8 cellular contexts compared by ENCODE assay signal in the genomic region with DNA sequence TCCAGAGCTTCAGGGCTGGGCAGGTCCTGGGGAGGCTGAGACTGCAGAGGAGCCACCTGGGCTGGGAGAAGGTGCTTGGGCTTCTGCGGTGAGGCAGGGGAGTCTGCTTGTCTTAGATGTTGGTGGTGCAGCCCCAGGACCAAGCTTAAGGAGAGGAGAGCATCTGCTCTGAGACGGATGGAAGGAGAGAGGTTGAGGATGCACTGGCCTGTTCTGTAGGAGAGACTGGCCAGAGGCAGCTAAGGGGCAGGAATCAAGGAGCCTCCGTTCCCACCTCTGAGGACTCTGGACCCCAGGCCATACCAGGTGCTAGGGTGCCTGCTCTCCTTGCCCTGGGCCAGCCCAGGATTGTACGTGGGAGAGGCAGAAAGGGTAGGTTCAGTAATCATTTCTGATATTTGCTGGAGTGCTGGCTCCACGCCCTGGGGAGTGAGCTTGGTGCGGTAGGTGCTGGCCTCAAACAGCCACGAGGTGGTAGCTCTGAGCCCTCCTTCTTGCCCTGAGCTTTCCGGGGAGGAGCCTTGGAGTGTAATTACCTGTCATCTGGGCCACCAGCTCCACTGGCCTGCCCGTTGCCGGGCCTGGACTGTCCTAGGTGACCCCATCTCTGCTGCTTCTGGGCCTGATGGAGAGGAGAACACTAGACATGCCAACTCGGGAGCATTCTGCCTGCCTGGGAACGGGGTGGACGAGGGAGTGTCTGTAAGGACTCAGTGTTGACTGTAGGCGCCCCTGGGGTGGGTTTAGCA. TPM values are rescaled to one million over a fixed set of nuclear protein-coding genes. Genes with fewer than 3 reads are reported as not detected.
A peak's percentile ranks its signal among the peaks of the same experiment; 100 is the strongest.
DNase-seq lines count a peak whose midpoint lies in the region; ATAC-seq and TF ChIP-seq lines count a peak whose summit lies in the region.

No MANE protein-coding gene starts in this region.

- H3K27ac ChIP-seq in uterus = no peak overlapping the region
- H3K27ac ChIP-seq in adrenal gland = no peak overlapping the region

- WGBS in adrenal gland, 4 donors = 64 to 80% (median 70%) methylated on average over 1 to 14 of the region's 14 CpGs

- intact Hi-C loops in uterus (cut with DNase I; ENCODE audit: low total_unique reads) (no loop called here), adrenal gland (cut with DNase I) (no loop called here)

- H3K36me3 ChIP-seq in uterus (no peaks in the 10 kb centered on the region), adrenal gland (replicated peaks in 1 of 2) (no peaks in the 10 kb centered on the region)

- no peaks in the 10 kb centered on the region for H3K27me3 ChIP-seq in uterus
- no peaks in the 10 kb centered on the region for H3K27me3 ChIP-seq in adrenal gland

- no peak overlapping the region for H3K4me3 ChIP-seq in uterus
- H3K4me3 ChIP-seq in adrenal gland = no peak overlapping the region

- TF ChIP-seq CTCF in uterus (IDR thresholded peaks at IDR 0.05) (peak in 1 of 4 experiments; percentile 14), adrenal gland (IDR thresholded peaks at IDR 0.05) (no peak)

- TF ChIP-seq POLR2A in uterus (IDR thresholded peaks at IDR 0.05) (no peak), adrenal gland (IDR thresholded peaks at IDR 0.05) (no peak)

- no peaks in the 10 kb centered on the region for H3K4me1 ChIP-seq in uterus
- no peaks in the 10 kb centered on the region for H3K4me1 ChIP-seq in adrenal gland (replicated peaks in 1 of 2)

- H3K9me3 ChIP-seq in uterus (no peaks in the 10 kb centered on the region), adrenal gland (replicated peaks in 1 of 3) (no peaks in the 10 kb centered on the region)

- no peak; the same call in 2 of the 3 replicates for ATAC-seq in SK-N-SH treated with all-trans-retinoic acid at 6 μM for 48 hours

- DNase-seq in stimulated activated CD4-positive, alpha-beta T cell treated with anti-CD3 and anti-CD28 coated beads, Interleukin-15, amount 100 ng/mL, for 24 hours = peak; percentile 20
- no peak for DNase-seq in stimulated activated CD4-positive, alpha-beta T cell treated with anti-CD3 and anti-CD28 coated beads, Interleukin-12 subunit alpha, Interleukin-12 subunit beta, amount 100 ng/mL, for 4 hours
- peak; percentile 65 for DNase-seq in SKM-1 treated with dmso at 0.1 percent for 144 hours (lab: John Stamatoyannopoulos, UW; ENCODE audit: unreplicated experiment)
- DNase-seq in left kidney (ENCODE audit: low read depth, low spot score) = peak; percentile 61
- DNase-seq in uterus = no peak
- no peak for DNase-seq in activated CD4-positive, alpha-beta T cell treated with anti-CD3 and anti-CD28 coated beads for 4 hours
- no peak for DNase-seq in adrenal gland

TF ChIP-seq in SK-N-SH treated with all-trans-retinoic acid at 6 μM for 48 hours, 23 proteins besides CTCF, POLR2A, EP300 and RAD21:
- TF ChIP-seq ZFP30 (CRISPR knock-in tag; IDR thresholded peaks at IDR 0.05) (no peak), BACH2 (CRISPR knock-in tag; IDR thresholded peaks at IDR 0.05; ENCODE audit: borderline replicate concordance) (no peak), ZNF8 (CRISPR knock-in tag; IDR thresholded peaks at IDR 0.05) (no peak), ARNTL (CRISPR knock-in tag; IDR thresholded peaks at IDR 0.05; ENCODE audit: borderline replicate concordance, low read depth) (no peak), SNAI2 (CRISPR knock-in tag; IDR thresholded peaks at IDR 0.05) (no peak), OSR1 (CRISPR knock-in tag; IDR thresholded peaks at IDR 0.05) (no peak), TOX (CRISPR knock-in tag; IDR thresholded peaks at IDR 0.05; ENCODE audit: borderline replicate concordance) (no peak)
- TF ChIP-seq, protein P1, sequence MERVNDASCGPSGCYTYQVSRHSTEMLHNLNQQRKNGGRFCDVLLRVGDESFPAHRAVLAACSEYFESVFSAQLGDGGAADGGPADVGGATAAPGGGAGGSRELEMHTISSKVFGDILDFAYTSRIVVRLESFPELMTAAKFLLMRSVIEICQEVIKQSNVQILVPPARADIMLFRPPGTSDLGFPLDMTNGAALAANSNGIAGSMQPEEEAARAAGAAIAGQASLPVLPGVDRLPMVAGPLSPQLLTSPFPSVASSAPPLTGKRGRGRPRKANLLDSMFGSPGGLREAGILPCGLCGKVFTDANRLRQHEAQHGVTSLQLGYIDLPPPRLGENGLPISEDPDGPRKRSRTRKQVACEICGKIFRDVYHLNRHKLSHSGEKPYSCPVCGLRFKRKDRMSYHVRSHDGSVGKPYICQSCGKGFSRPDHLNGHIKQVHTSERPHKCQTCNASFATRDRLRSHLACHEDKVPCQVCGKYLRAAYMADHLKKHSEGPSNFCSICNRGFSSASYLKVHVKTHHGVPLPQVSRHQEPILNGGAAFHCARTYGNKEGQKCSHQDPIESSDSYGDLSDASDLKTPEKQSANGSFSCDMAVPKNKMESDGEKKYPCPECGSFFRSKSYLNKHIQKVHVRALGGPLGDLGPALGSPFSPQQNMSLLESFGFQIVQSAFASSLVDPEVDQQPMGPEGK (CRISPR knock-in tag; IDR thresholded peaks at IDR 0.05; ENCODE audit: borderline replicate concordance) = no peak
- TF ChIP-seq, protein P2, sequence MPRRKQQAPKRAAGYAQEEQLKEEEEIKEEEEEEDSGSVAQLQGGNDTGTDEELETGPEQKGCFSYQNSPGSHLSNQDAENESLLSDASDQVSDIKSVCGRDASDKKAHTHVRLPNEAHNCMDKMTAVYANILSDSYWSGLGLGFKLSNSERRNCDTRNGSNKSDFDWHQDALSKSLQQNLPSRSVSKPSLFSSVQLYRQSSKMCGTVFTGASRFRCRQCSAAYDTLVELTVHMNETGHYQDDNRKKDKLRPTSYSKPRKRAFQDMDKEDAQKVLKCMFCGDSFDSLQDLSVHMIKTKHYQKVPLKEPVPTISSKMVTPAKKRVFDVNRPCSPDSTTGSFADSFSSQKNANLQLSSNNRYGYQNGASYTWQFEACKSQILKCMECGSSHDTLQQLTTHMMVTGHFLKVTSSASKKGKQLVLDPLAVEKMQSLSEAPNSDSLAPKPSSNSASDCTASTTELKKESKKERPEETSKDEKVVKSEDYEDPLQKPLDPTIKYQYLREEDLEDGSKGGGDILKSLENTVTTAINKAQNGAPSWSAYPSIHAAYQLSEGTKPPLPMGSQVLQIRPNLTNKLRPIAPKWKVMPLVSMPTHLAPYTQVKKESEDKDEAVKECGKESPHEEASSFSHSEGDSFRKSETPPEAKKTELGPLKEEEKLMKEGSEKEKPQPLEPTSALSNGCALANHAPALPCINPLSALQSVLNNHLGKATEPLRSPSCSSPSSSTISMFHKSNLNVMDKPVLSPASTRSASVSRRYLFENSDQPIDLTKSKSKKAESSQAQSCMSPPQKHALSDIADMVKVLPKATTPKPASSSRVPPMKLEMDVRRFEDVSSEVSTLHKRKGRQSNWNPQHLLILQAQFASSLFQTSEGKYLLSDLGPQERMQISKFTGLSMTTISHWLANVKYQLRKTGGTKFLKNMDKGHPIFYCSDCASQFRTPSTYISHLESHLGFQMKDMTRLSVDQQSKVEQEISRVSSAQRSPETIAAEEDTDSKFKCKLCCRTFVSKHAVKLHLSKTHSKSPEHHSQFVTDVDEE (CRISPR knock-in tag; IDR thresholded peaks at IDR 0.05) = no peak
TF ChIP-seq in SK-N-SH treated with all-trans-retinoic acid at 6 μM for 48 hours: peak in this region for 0.

RNA-seq across cellular contexts. Expression of a gene that starts 9.3 kb away (rescaled TPM):
- total RNA-seq in uterus (under 1 TPM in 1 of 4 donors, not detected in 3; 0.64 TPM), adrenal gland (not detected)
- polyA plus RNA-seq in adrenal gland = under 1 TPM in 1 of 3 donors, not detected in 2; 0.64 TPM

RNA-seq across cellular contexts. Expression of a gene that starts 20.1 kb away (rescaled TPM):
- total RNA-seq in uterus (10 to 100 TPM in 2 of 4 donors, 1 to 10 TPM in 1, not detected in 1; 6.2 to 28.2 (median 21.2) TPM), adrenal gland (1 to 10 TPM in 3 of 8 donors, under 1 TPM in 5; 0.24 to 2.0 (median 0.74) TPM)
- polyA plus RNA-seq in adrenal gland = 10 to 100 TPM in 1 of 3 donors, 1 to 10 TPM in 1, under 1 TPM in 1; 0.53 to 19.1 (median 5.3) TPM

RNA-seq across cellular contexts. Expression of a gene that starts 38.8 kb away (rescaled TPM):
- total RNA-seq in uterus = 1 to 10 TPM in 2 of 4 donors, not detected in 2; 3.0 TPM
- 1 to 10 TPM in 1 of 8 donors, under 1 TPM in 7; 0.14 to 1.7 (median 0.66) TPM for total RNA-seq in adrenal gland
- under 1 TPM; 0.47 to 0.56 (median 0.49) TPM for polyA plus RNA-seq in adrenal gland

Comparison
In these comparisons a context has a peak if more than half of its experiments do, and no peak if none do; other contexts are left out.
1. DNase-seq: peak in stimulated activated CD4-positive, alpha-beta T cell treated with anti-CD3 and anti-CD28 coated beads, Interleukin-15, amount 100 ng/mL, for 24 hours (single experiment), SKM-1 treated with dmso at 0.1 percent for 144 hours (single experiment) and left kidney (single experiment); none in stimulated activated CD4-positive, alpha-beta T cell treated with anti-CD3 and anti-CD28 coated beads, Interleukin-12 subunit alpha, Interleukin-12 subunit beta, amount 100 ng/mL, for 4 hours (single experiment), uterus (0 of 2), activated CD4-positive, alpha-beta T cell treated with anti-CD3 and anti-CD28 coated beads for 4 hours (0 of 2) and adrenal gland (0 of 7).